ENCODE assay signal across 7 cellular contexts in genomic region chr10:75375828-75376227, GRCh38. TPM values are rescaled to one million over a fixed set of nuclear protein-coding genes. Genes with fewer than 3 reads are reported as not detected.
A peak's percentile ranks its signal among the peaks of the same experiment; 100 is the strongest.
DNase-seq lines count a peak whose midpoint lies in the region; ATAC-seq and TF ChIP-seq lines count a peak whose summit lies in the region.

No MANE protein-coding gene starts in this region.

- TF ChIP-seq CTCF in upper lobe of left lung (IDR thresholded peaks at IDR 0.05): no peak

- TF ChIP-seq POLR2A in upper lobe of left lung (IDR thresholded peaks at IDR 0.05): no peak

- H3K27me3 ChIP-seq in upper lobe of left lung: no peaks in the 10 kb centered on the region

- H3K4me3 ChIP-seq in upper lobe of left lung: no peak overlapping the region

- no peaks in the 10 kb centered on the region for H3K9me3 ChIP-seq in upper lobe of left lung

- ATAC-seq in GM19455 (IDR thresholded peaks at IDR 0.05; ENCODE audit: unreplicated experiment) (peak; percentile 68), HG03039 (IDR thresholded peaks at IDR 0.05; ENCODE audit: unreplicated experiment) (peak; percentile 62), upper lobe of left lung (ENCODE audit: low FRiP score in 2 of 2) (peak; percentile 41 to 80)

- peak; percentile 8 for DNase-seq in RPMI8226
- peak in 1 of 2 donors; percentile 28 for DNase-seq in upper lobe of left lung
- DNase-seq in COR-L47 (lab: John Stamatoyannopoulos, UW): no peak
- no peak for DNase-seq in stimulated activated CD8-positive, alpha-beta memory T cell treated with anti-CD3 and anti-CD28 coated beads, Interleukin-4, amount 100 ng/mL, for 48 hours
- DNase-seq in activated naive CD4-positive, alpha-beta T cell treated with anti-CD3 and anti-CD28 coated beads, Interleukin-2, amount 50 U/mL, for 16 hours: no peak

- WGBS in upper lobe of left lung, 2 donors: 74 to 89% methylated on average over 2 of the region's 2 CpGs

- H3K36me3 ChIP-seq in upper lobe of left lung: no peaks in the 10 kb centered on the region

- no peak for TF ChIP-seq EP300 in upper lobe of left lung (IDR thresholded peaks at IDR 0.05)

- no peaks in the 10 kb centered on the region for H3K4me1 ChIP-seq in upper lobe of left lung

- H3K27ac ChIP-seq in upper lobe of left lung: peak overlapping the region in 1 of 4 donors; percentile 28

RNA-seq across cellular contexts. Expression of gene ZNF503, which starts 25.7 kb away (rescaled TPM):
- 10 to 100 TPM; 15.0 to 44.6 (median 23.5) TPM for total RNA-seq in upper lobe of left lung

RNA-seq across cellular contexts. Expression of gene LRMDA, which starts 55.6 kb away (rescaled TPM):
- total RNA-seq in upper lobe of left lung: 100 to 1,000 TPM in 1 of 6 donors, 10 to 100 TPM in 5; 12.8 to 185 (median 18.1) TPM
